In the genomic region with DNA sequence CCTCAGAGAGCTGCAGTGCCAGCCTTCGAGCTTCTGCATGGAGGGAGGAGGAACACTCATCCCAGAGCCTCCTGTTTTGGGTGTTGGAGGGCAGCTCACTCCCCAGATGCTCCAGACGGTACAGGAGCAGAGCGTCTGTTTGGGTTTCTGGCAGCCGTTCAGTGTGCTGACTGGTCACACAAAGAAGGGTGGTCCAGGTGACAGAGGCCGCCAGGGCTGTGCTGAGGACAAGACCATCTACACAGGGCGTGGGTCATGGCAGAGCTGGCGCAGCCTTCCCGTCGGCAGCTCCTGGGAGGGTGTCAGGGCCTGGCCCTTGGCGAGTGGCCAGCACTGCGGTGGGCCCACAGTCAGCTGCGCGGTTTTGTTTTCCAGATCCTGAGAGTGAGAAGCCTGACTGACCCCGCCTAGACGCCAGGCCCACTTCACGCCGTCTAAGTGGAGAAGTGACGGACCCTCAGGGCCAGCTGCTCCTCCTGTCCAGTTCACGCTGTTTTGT, we compare ENCODE assay signal across 24 cellular contexts.
DNase-seq lines count a peak whose midpoint lies in the region; ATAC-seq and TF ChIP-seq lines count a peak whose summit lies in the region.
"Had no signal": no experiment of that assay in that cellular context is flagged by ENCODE, and none has a peak within 500 bp of the region (broad histone marks: within the 10 kb centered on the region; RNA-seq: fewer than 3 reads in every experiment).

No MANE protein-coding gene starts in this region.

- H2BK5ac ChIP-seq in H9 (ENCODE audit: insufficient read length, low read length) (no peak overlapping the region), neuronal stem cell (ENCODE audit: low read length) (peak overlapping the region; percentile 66)

- H3K14ac ChIP-seq in H9 (ENCODE audit: insufficient read depth, low read length) (no peak overlapping the region; the same call in 1 of the 2 replicates), neuronal stem cell (ENCODE audit: low read length) (peak overlapping the region; percentile 47)

- H3K4me1 ChIP-seq in H9 (ENCODE audit: insufficient read depth, low read length) (no peaks in the 10 kb centered on the region), RWPE2 (ENCODE audit: insufficient read depth, poor library complexity, severe bottlenecking) (no peaks in the 10 kb centered on the region), neuronal stem cell (ENCODE audit: control insufficient read depth in 2 of 2, insufficient read depth in 1 of 2, low read depth in 1 of 2, low read length in 2 of 2) (no peaks in the 10 kb centered on the region), A673 (ENCODE audit: insufficient read depth, low read length, poor library complexity, severe bottlenecking) (no peaks in the 10 kb centered on the region)
- H3K4me1 ChIP-seq: esophagus muscularis mucosa, right lobe of liver, tibial nerve had no signal

- DNase-seq in NCI-H2227 (lab: John Stamatoyannopoulos, UW; ENCODE audit: unreplicated experiment) (peak; percentile 3), NCI-H2227 treated with DMSO at 0.1 percent for 48 hours (lab: John Stamatoyannopoulos, UW) (no peak), H9 (peak; percentile 29), RWPE2 (ENCODE audit: low spot score) (peak; percentile 41), neuronal stem cell (ENCODE audit: low spot score) (no peak), A673 (ENCODE audit: low spot score) (no peak)
- DNase-seq: activated CD4-positive, alpha-beta T cell treated with anti-CD3 and anti-CD28 coated beads, Interleukin-2, amount 50 U/mL, for 1 hour; COR-L47; effector memory CD8-positive, alpha-beta T cell; kidney glomerular epithelial cell; mesendoderm; naive thymus-derived CD8-positive, alpha-beta T cell; NCI-H1694 treated with DMSO at 0.1 percent for 48 hours; NK-92 treated with Interleukin-12 subunit alpha and Interleukin-12 subunit beta, amount 100 ng/mL, for 24 hours; right lobe of liver; stimulated activated naive CD8-positive, alpha-beta T cell treated with anti-CD3 and anti-CD28 coated beads, Interleukin-15, amount 100 ng/mL, for 72 hours had no signal

- H3K9ac ChIP-seq in H9 (ENCODE audit: extremely low read depth, insufficient read length, low read length) (no peak overlapping the region), neuronal stem cell (ENCODE audit: low read depth, low read length, poor library complexity) (peak overlapping the region; percentile 60)

- no peak overlapping the region for H3K4me3 Mint-ChIP-seq in H9
- H3K4me3 Mint-ChIP-seq: brain; effector memory CD8-positive, alpha-beta T cell; IgD-negative memory B cell; naive thymus-derived CD8-positive, alpha-beta T cell; stimulated activated naive CD8-positive, alpha-beta T cell treated with anti-CD3 and anti-CD28 coated beads, Interleukin-15, amount 100 ng/mL, for 72 hours had no signal

- no peaks in the 10 kb centered on the region for H4K20me1 ChIP-seq in H9 (ENCODE audit: control insufficient read depth, insufficient read depth, insufficient read length)

- H3K79me1 ChIP-seq in H9 (ENCODE audit: insufficient read depth, low read depth, low read length, poor library complexity, severe bottlenecking) (no peaks in the 10 kb centered on the region), neuronal stem cell (ENCODE audit: low read depth, low read length) (peaks cover 1% of the 10 kb centered on the region)

- no peak overlapping the region for H2BK12ac ChIP-seq in H9 (ENCODE audit: insufficient read length, low read depth, low read length)
- no peak overlapping the region for H2BK12ac ChIP-seq in neuronal stem cell (ENCODE audit: low read length)

- H3K27ac ChIP-seq in H9 (ENCODE audit: insufficient read length, low read depth, low read length) (no peak overlapping the region), RWPE2 (ENCODE audit: poor library complexity, severe bottlenecking) (no peak overlapping the region), neuronal stem cell (replicated peaks; ENCODE audit: low read length) (no peak overlapping the region), A673 (ENCODE audit: low read depth, low read length, poor library complexity, severe bottlenecking) (no peak overlapping the region)
- H3K27ac ChIP-seq: esophagus muscularis mucosa, pancreas, right lobe of liver, SK-N-MC, tibial nerve had no signal

- H3K9me3 Mint-ChIP-seq in H9 = no peaks in the 10 kb centered on the region
- H3K9me3 Mint-ChIP-seq: brain; effector memory CD8-positive, alpha-beta T cell; IgD-negative memory B cell; naive thymus-derived CD8-positive, alpha-beta T cell; stimulated activated naive CD8-positive, alpha-beta T cell treated with anti-CD3 and anti-CD28 coated beads, Interleukin-15, amount 100 ng/mL, for 72 hours had no signal

- no peak overlapping the region for H3K4me3 ChIP-seq in RWPE2 (ENCODE audit: severe bottlenecking)
- no peak overlapping the region for H3K4me3 ChIP-seq in neuronal stem cell (ENCODE audit: low read length in 2 of 2)
- no peak overlapping the region for H3K4me3 ChIP-seq in A673 (ENCODE audit: low read depth, low read length, poor library complexity, severe bottlenecking)
- H3K4me3 ChIP-seq: esophagus muscularis mucosa, pancreas, right lobe of liver, SK-N-MC, tibial nerve had no signal

- ATAC-seq in RWPE2 (ENCODE audit: low read depth) (no peak), HG03097 (IDR thresholded peaks at IDR 0.05; ENCODE audit: low FRiP score, unreplicated experiment) (no peak), GM19395 (IDR thresholded peaks at IDR 0.05; ENCODE audit: unreplicated experiment) (no peak)
- ATAC-seq: effector memory CD8-positive, alpha-beta T cell; naive thymus-derived CD8-positive, alpha-beta T cell; pancreas; stimulated activated naive CD8-positive, alpha-beta T cell treated with anti-CD3 and anti-CD28 coated beads, Interleukin-15, amount 100 ng/mL, for 72 hours had no signal

- no peak overlapping the region for H2BK120ac ChIP-seq in H9 (ENCODE audit: low read depth, low read length, poor library complexity, severe bottlenecking)
- H2BK120ac ChIP-seq in neuronal stem cell (ENCODE audit: low read depth, low read length) = no peak overlapping the region

- H3K27me3 Mint-ChIP-seq in H9 (ENCODE audit: low read depth) = no peaks in the 10 kb centered on the region; the same call in 1 of the 2 replicates

- H3K4me2 ChIP-seq in H9 (ENCODE audit: insufficient read depth, insufficient read length, low read length) (no peak overlapping the region), neuronal stem cell (ENCODE audit: insufficient read depth, low read length, poor library complexity, severe bottlenecking) (no peak overlapping the region)

- CTCF ChIA-PET in A673 (lab: Charles Lee) = no interaction called here

- H3K36me3 ChIP-seq in RWPE2 (ENCODE audit: low read depth) = no peaks in the 10 kb centered on the region
- H3K36me3 ChIP-seq in neuronal stem cell (replicated peaks in 1 of 2; ENCODE audit: control insufficient read depth in 2 of 2, insufficient read depth in 2 of 2, low read length in 2 of 2) = no peaks in the 10 kb centered on the region
- no peaks in the 10 kb centered on the region for H3K36me3 ChIP-seq in A673 (ENCODE audit: insufficient read depth, low read length, poor library complexity, severe bottlenecking)
- H3K36me3 ChIP-seq: right lobe of liver, tibial nerve had no signal

- TF ChIP-seq CTCF in H9 (conservative IDR thresholded peaks at IDR 0.05) = no peak
- TF ChIP-seq CTCF in RWPE2 (IDR thresholded peaks at IDR 0.05; ENCODE audit: poor library complexity, severe bottlenecking) = no peak
- no peak for TF ChIP-seq CTCF in A673 (conservative IDR thresholded peaks at IDR 0.05; ENCODE audit: low read depth, low read length)

- no peak overlapping the region for H3K18ac ChIP-seq in H9 (ENCODE audit: insufficient read length, low read depth, low read length)
- H3K18ac ChIP-seq in neuronal stem cell (ENCODE audit: low read length) = peak overlapping the region; percentile 85

- H4K5ac ChIP-seq in H9 (ENCODE audit: insufficient read length, low read depth, low read length) = no peak overlapping the region

- no peak overlapping the region for H3K23ac ChIP-seq in H9 (ENCODE audit: insufficient read length, low read depth, low read length)
- H3K23ac ChIP-seq in neuronal stem cell (ENCODE audit: low read depth, low read length, poor library complexity) = peak overlapping the region; percentile 80

- H3K79me2 ChIP-seq in H9 (ENCODE audit: insufficient read depth, low read length) = no peaks in the 10 kb centered on the region

- no peaks in the 10 kb centered on the region for H3K23me2 ChIP-seq in H9 (ENCODE audit: insufficient read length, low read depth, low read length, poor library complexity, severe bottlenecking)

- BruUV-seq in A673 (replicated peaks; lab: Mats Ljungman, UMichigan) = no TSS peak

- H3K27me3 ChIP-seq in H9 (ENCODE audit: insufficient read depth, low read length) = no peaks in the 10 kb centered on the region
- no peaks in the 10 kb centered on the region for H3K27me3 ChIP-seq in RWPE2 (ENCODE audit: insufficient read depth, poor library complexity, severe bottlenecking)
- H3K27me3 ChIP-seq in neuronal stem cell (ENCODE audit: control insufficient read depth in 3 of 3, insufficient read depth in 3 of 3, low read depth in 1 of 3, low read length in 3 of 3) = no peaks in the 10 kb centered on the region
- no peaks in the 10 kb centered on the region for H3K27me3 ChIP-seq in A673 (replicated peaks; ENCODE audit: insufficient read depth, low read depth, low read length, poor library complexity)
- H3K27me3 ChIP-seq: esophagus muscularis mucosa, pancreas, right lobe of liver, tibial nerve had no signal

- no peak overlapping the region for H3K56ac ChIP-seq in H9 (ENCODE audit: insufficient read length, low read depth, low read length)

- H4K91ac ChIP-seq in H9 (ENCODE audit: insufficient read length, low read depth, low read length) = no peak overlapping the region
- no peak overlapping the region for H4K91ac ChIP-seq in neuronal stem cell (ENCODE audit: low read depth, low read length, poor library complexity)

- H3K27ac Mint-ChIP-seq in H9 = no peak overlapping the region; a peak in 1 of 7 replicates
- H3K27ac Mint-ChIP-seq: brain; effector memory CD8-positive, alpha-beta T cell; IgD-negative memory B cell; naive thymus-derived CD8-positive, alpha-beta T cell; stimulated activated naive CD8-positive, alpha-beta T cell treated with anti-CD3 and anti-CD28 coated beads, Interleukin-15, amount 100 ng/mL, for 72 hours had no signal

- H3T11ph ChIP-seq in H9 (ENCODE audit: low read length) = no peak overlapping the region

- H3K36me3 Mint-ChIP-seq in H9 (ENCODE audit: insufficient read depth in 1 of 3, low read depth in 3 of 3) = peaks cover 3 to 49% (median 3%) of the 10 kb centered on the region in 3 experiments; a peak in 6 of 7 replicates
- H3K36me3 Mint-ChIP-seq: IgD-negative memory B cell had no signal

- H4K8ac ChIP-seq in H9 (replicated peaks; ENCODE audit: insufficient read length, low read depth, low read length) (no peak overlapping the region), neuronal stem cell (ENCODE audit: low read depth, low read length) (no peak overlapping the region)

- H3K4me1 Mint-ChIP-seq in H9 = peaks cover 6 to 12% of the 10 kb centered on the region in 2 experiments

- no peak overlapping the region for H2AK5ac ChIP-seq in H9 (ENCODE audit: insufficient read length, low read length)
- no peak overlapping the region for H2AK5ac ChIP-seq in neuronal stem cell (ENCODE audit: low read depth, low read length)

- H3K9me3 ChIP-seq in H9 (ENCODE audit: control insufficient read depth, low read depth, low read length) (no peaks in the 10 kb centered on the region), RWPE2 (ENCODE audit: severe bottlenecking) (no peaks in the 10 kb centered on the region), neuronal stem cell (replicated peaks in 1 of 2; ENCODE audit: control insufficient read depth in 2 of 2, insufficient read depth in 1 of 2, low read depth in 1 of 2, low read length in 2 of 2) (no peaks in the 10 kb centered on the region), A673 (ENCODE audit: low read depth, low read length, poor library complexity, severe bottlenecking) (no peaks in the 10 kb centered on the region)
- H3K9me3 ChIP-seq: esophagus muscularis mucosa, pancreas, right lobe of liver, tibial nerve had no signal

- intact Hi-C loops in A673 (cut with micrococcal nuclease; ENCODE audit: unreplicated experiment) = no loop called here

- H2BK20ac ChIP-seq in H9 (ENCODE audit: low read depth, low read length, poor library complexity, severe bottlenecking) = no peak overlapping the region

- WGBS in H9 (ENCODE audit: extremely low coverage, insufficient read length, low lambda C conversion rate) = no CpG with 5 or more reads among the region's 19 CpGs
- WGBS in neuronal stem cell (ENCODE audit: extremely low coverage in 2 of 2, insufficient read length in 2 of 2, insufficient replicate concordance in 1 of 2), 2 donors = no CpG with 5 or more reads among the region's 19 CpGs

- H2BK15ac ChIP-seq in H9 (ENCODE audit: low read depth, low read length) (no peak overlapping the region), neuronal stem cell (ENCODE audit: low read length) (no peak overlapping the region)

- H3K4ac ChIP-seq in H9 (ENCODE audit: low read depth, low read length) (no peak overlapping the region), neuronal stem cell (ENCODE audit: low read length) (no peak overlapping the region)

- no peak overlapping the region for H2AFZ ChIP-seq in H9 (ENCODE audit: low read length)
- H2AFZ ChIP-seq in neuronal stem cell (ENCODE audit: low read length) = no peak overlapping the region

- POLR2A ChIA-PET in A673 (lab: Charles Lee; ENCODE audit: low non-redundant PET) = no interaction called here

Comparison
In these comparisons a context has a peak if more than half of its experiments do, and no peak if none do; other contexts are left out.
1. DNase-seq: peak in NCI-H2227 (single experiment), H9 (single experiment) and RWPE2 (single experiment); none in NCI-H2227 treated with DMSO at 0.1 percent for 48 hours (single experiment), neuronal stem cell (single experiment) and A673 (single experiment).